In genomic region chr10:75023074-75023473, GRCh38 we compare ENCODE assay signal across 15 cellular contexts.
"Had no signal": no experiment of that assay in that cellular context is flagged by ENCODE, and none has a peak within 500 bp of the region (broad histone marks: within the 10 kb centered on the region; RNA-seq: fewer than 3 reads in every experiment).

No MANE protein-coding gene starts in this region.

- H3K4me3 Mint-ChIP-seq: activated CD4-positive, alpha-beta T cell treated with anti-CD3 and anti-CD28 coated beads, Interleukin-2, amount 10 ng/mL, durations not matched to agents 24 days and 14 days; activated naive CD8-positive, alpha-beta T cell treated with anti-CD3 and anti-CD28 coated beads, Interleukin-2, amount 10 ng/mL, durations not matched to agents 7 days and 5 days; naive thymus-derived CD4-positive, alpha-beta T cell; stimulated activated memory B cell treated with anti-CD40 and anti-IgM and Interleukin-4, amounts not matched to agents 10 μg/mL and 1 μg/mL and 100 μg/mL, for 72 hours had no signal

- DNase-seq: activated CD4-positive, alpha-beta T cell treated with anti-CD3 and anti-CD28 coated beads, Interleukin-2, amount 10 ng/mL, durations not matched to agents 24 days and 14 days; activated CD4-positive, CD25-positive, alpha-beta regulatory T cell; activated CD8-positive, alpha-beta memory T cell treated with anti-CD3 and anti-CD28 coated beads, Interleukin-2, amount 50 U/mL, for 48 hours; activated naive CD8-positive, alpha-beta T cell treated with anti-CD3 and anti-CD28 coated beads, Interleukin-2, amount 10 ng/mL, durations not matched to agents 7 days and 5 days; aorta; hippocampal formation; mammary epithelial cell; mucosa of descending colon; naive thymus-derived CD4-positive, alpha-beta T cell; retina; tibial artery had no signal

- H3K9me3 ChIP-seq: esophagus muscularis mucosa, mucosa of descending colon, tibial artery had no signal

- H3K27me3 Mint-ChIP-seq: activated CD4-positive, alpha-beta T cell treated with anti-CD3 and anti-CD28 coated beads, Interleukin-2, amount 10 ng/mL, durations not matched to agents 24 days and 14 days; activated naive CD8-positive, alpha-beta T cell treated with anti-CD3 and anti-CD28 coated beads, Interleukin-2, amount 10 ng/mL, durations not matched to agents 7 days and 5 days; naive thymus-derived CD4-positive, alpha-beta T cell; stimulated activated memory B cell treated with anti-CD40 and anti-IgM and Interleukin-4, amounts not matched to agents 10 μg/mL and 1 μg/mL and 100 μg/mL, for 72 hours had no signal

- H3K27ac Mint-ChIP-seq: activated CD4-positive, alpha-beta T cell treated with anti-CD3 and anti-CD28 coated beads, Interleukin-2, amount 10 ng/mL, durations not matched to agents 24 days and 14 days; activated naive CD8-positive, alpha-beta T cell treated with anti-CD3 and anti-CD28 coated beads, Interleukin-2, amount 10 ng/mL, durations not matched to agents 7 days and 5 days; activated T-helper 2 cell treated with anti-CD3 and anti-CD28 coated beads, Interferon-gamma antibody, Interleukin-2, Interleukin-4, amounts not matched to agents 10 μg/mL and 5 μg/mL and 100 μg/mL, durations not matched to agents 14 hours and 24 hours and 36 hours had no signal

- H3K4me3 ChIP-seq: cardiac muscle cell, esophagus muscularis mucosa, mucosa of descending colon, tibial artery had no signal

- H3K9me3 Mint-ChIP-seq: activated CD4-positive, alpha-beta T cell treated with anti-CD3 and anti-CD28 coated beads, Interleukin-2, amount 10 ng/mL, durations not matched to agents 24 days and 14 days; activated naive CD8-positive, alpha-beta T cell treated with anti-CD3 and anti-CD28 coated beads, Interleukin-2, amount 10 ng/mL, durations not matched to agents 7 days and 5 days; activated T-helper 2 cell treated with anti-CD3 and anti-CD28 coated beads, Interferon-gamma antibody, Interleukin-2, Interleukin-4, amounts not matched to agents 10 μg/mL and 5 μg/mL and 100 μg/mL, durations not matched to agents 14 hours and 24 hours and 36 hours; naive thymus-derived CD4-positive, alpha-beta T cell; stimulated activated memory B cell treated with anti-CD40 and anti-IgM and Interleukin-4, amounts not matched to agents 10 μg/mL and 1 μg/mL and 100 μg/mL, for 72 hours had no signal

- H3K27ac ChIP-seq: cardiac muscle cell, esophagus muscularis mucosa, tibial artery had no signal

- H3K27me3 ChIP-seq: cardiac muscle cell, esophagus muscularis mucosa, tibial artery had no signal
